In the genomic region with DNA sequence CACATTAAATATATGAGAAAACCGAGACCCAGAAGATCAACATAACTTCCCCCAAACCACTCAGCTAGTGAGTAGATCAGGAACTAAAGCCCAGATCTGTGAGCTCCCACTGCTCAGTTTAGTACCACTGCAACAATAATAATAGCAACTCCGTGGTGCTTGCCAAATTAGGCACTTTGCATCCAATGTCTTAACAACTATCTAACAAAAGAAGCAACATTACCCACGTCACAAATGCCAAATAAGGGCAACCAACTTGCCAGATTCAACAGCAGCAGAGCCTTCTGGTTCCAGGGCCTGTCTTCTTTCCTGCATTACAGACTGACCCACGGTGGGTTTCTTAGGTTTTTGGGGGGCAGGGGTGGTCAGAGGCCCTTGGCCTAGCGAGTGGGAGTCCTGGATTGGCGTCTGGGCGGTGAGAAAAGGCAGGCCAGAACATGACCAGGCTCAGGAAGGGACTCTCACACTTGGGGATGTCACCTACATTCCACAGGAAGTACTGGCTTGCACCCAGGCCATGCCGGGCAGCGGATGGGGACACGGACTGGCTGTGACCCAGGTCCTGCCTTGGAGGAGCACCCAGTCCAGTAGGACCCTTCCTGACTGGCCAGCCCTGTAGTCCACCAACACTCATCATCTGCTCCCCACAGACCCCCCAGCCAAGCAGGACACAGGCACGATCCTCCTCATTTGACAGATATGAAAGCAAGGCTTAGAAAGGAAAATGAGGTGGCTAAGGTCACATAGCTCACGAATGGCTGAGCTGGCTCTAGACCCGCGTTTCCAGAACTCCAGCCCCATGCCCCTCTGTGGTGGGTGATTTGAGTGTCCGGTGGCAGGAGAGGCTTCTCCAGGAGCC, we compare ENCODE assay signal across 22 cellular contexts. TPM values are rescaled to one million over a fixed set of nuclear protein-coding genes. Genes with fewer than 3 reads are reported as not detected.
A peak's percentile ranks its signal among the peaks of the same experiment; 100 is the strongest.
DNase-seq lines count a peak whose midpoint lies in the region; ATAC-seq and TF ChIP-seq lines count a peak whose summit lies in the region.
"Had no signal": no experiment of that assay in that cellular context is flagged by ENCODE, and none has a peak within 500 bp of the region (broad histone marks: within the 10 kb centered on the region; RNA-seq: fewer than 3 reads in every experiment).

No MANE protein-coding gene starts in this region.

- H3K27ac Mint-ChIP-seq in dendritic cell treated with granulocyte-macrophage colony-stimulating factor and Interleukin-4, amounts not matched to agents 40 ng/mL and 50 ng/mL, for 4 days, result peak overlapping the region; percentile 75
- H3K27ac Mint-ChIP-seq in WTC11, result no peak overlapping the region
- H3K27ac Mint-ChIP-seq: IgD-negative memory B cell had no signal

- no peak for TF ChIP-seq CTCF in WTC11 (IDR thresholded peaks at IDR 0.05)
- TF ChIP-seq CTCF in vagina (IDR thresholded peaks at IDR 0.05), result no peak

- H3K4me3 Mint-ChIP-seq in dendritic cell treated with granulocyte-macrophage colony-stimulating factor and Interleukin-4, amounts not matched to agents 40 ng/mL and 50 ng/mL, for 4 days, result no peak overlapping the region
- H3K4me3 Mint-ChIP-seq in WTC11, result no peak overlapping the region

- no peak overlapping the region for H2BK5ac ChIP-seq in neuronal stem cell (ENCODE audit: low read length)

- H3K4me1 ChIP-seq in neuronal stem cell (ENCODE audit: control insufficient read depth in 2 of 2, insufficient read depth in 1 of 2, low read depth in 1 of 2, low read length in 2 of 2) (peaks cover 8% of the 10 kb centered on the region in 2 donors), vagina (peaks cover 18% of the 10 kb centered on the region)
- H3K4me1 ChIP-seq: A549 had no signal

- no CpG with 5 or more reads among the region's 15 CpGs for WGBS in neuronal stem cell (ENCODE audit: extremely low coverage in 2 of 2, insufficient read length in 2 of 2, insufficient replicate concordance in 1 of 2), 2 donors

- no peak overlapping the region for H4K8ac ChIP-seq in neuronal stem cell (ENCODE audit: low read depth, low read length)

- H3K9me3 Mint-ChIP-seq in dendritic cell treated with granulocyte-macrophage colony-stimulating factor and Interleukin-4, amounts not matched to agents 40 ng/mL and 50 ng/mL, for 4 days, result no peaks in the 10 kb centered on the region
- no peaks in the 10 kb centered on the region for H3K9me3 Mint-ChIP-seq in WTC11
- H3K9me3 Mint-ChIP-seq: IgD-negative memory B cell had no signal

- no peak overlapping the region for H3K4ac ChIP-seq in neuronal stem cell (ENCODE audit: low read length)

- peak overlapping the region; percentile 39 for H3K18ac ChIP-seq in neuronal stem cell (ENCODE audit: low read length)

- H3K79me1 ChIP-seq in neuronal stem cell (ENCODE audit: low read depth, low read length), result no peaks in the 10 kb centered on the region

- peaks cover 21% of the 10 kb centered on the region for H3K27me3 Mint-ChIP-seq in dendritic cell treated with granulocyte-macrophage colony-stimulating factor and Interleukin-4, amounts not matched to agents 40 ng/mL and 50 ng/mL, for 4 days
- peaks cover 11% of the 10 kb centered on the region for H3K27me3 Mint-ChIP-seq in WTC11 (ENCODE audit: low read depth)

- H3K4me2 ChIP-seq in neuronal stem cell (ENCODE audit: insufficient read depth, low read length, poor library complexity, severe bottlenecking), result no peak overlapping the region
- H3K4me2 ChIP-seq: A549 had no signal

- no peak overlapping the region for H4K91ac ChIP-seq in neuronal stem cell (ENCODE audit: low read depth, low read length, poor library complexity)

- H2AFZ ChIP-seq in neuronal stem cell (ENCODE audit: low read length), result no peak overlapping the region

- no peak overlapping the region for H3K23ac ChIP-seq in neuronal stem cell (ENCODE audit: low read depth, low read length, poor library complexity)

- DNase-seq in Right ventricle myocardium superior (peak; percentile 61), cardiac septum (ENCODE audit: low spot score) (no peak), neuronal stem cell (ENCODE audit: low spot score) (no peak), WTC11 (ENCODE audit: low spot score) (no peak), ACHN (no peak), vagina (ENCODE audit: extremely low spot score in 2 of 2) (no peak)
- DNase-seq in activated naive CD4-positive, alpha-beta T cell treated with anti-CD3 and anti-CD28 coated beads, Interleukin-2, amount 50 U/mL, for 16 hours, result no peak
- DNase-seq: DMS 273 treated with DMSO at 0.1 percent for 48 hours, GDM1, Kasumi-1, MM.1S, NCI-H1105, NCI-H1694 treated with DMSO at 0.1 percent for 48 hours, NCI-H2107, NCI-H226, NCI-H524 treated with DMSO at 0.1 percent for 48 hours, SIG-M5 had no signal

- H3K9me3 ChIP-seq in neuronal stem cell (replicated peaks in 1 of 2; ENCODE audit: control insufficient read depth in 2 of 2, insufficient read depth in 1 of 2, low read depth in 1 of 2, low read length in 2 of 2) (no peaks in the 10 kb centered on the region), vagina (no peaks in the 10 kb centered on the region)
- H3K9me3 ChIP-seq: A549 had no signal

- POLR2A ChIA-PET in WTC11 (lab: Charles Lee), result no interaction called here

- H2BK120ac ChIP-seq in neuronal stem cell (ENCODE audit: low read depth, low read length), result no peak overlapping the region

- H3K36me3 ChIP-seq in neuronal stem cell (replicated peaks in 1 of 2; ENCODE audit: control insufficient read depth in 2 of 2, insufficient read depth in 2 of 2, low read length in 2 of 2) (peaks cover 0 to 1% of the 10 kb centered on the region in 2 donors), vagina (no peaks in the 10 kb centered on the region)

- in situ Hi-C loops in ACHN (cut with HindIII; ENCODE audit: low pct_ligation_motif_present, low pct_unique_long_range_greater_than_20kb, low sequenced_read_pairs), result no loop called here

- no peak overlapping the region for H2AK5ac ChIP-seq in neuronal stem cell (ENCODE audit: low read depth, low read length)

- H3K27me3 ChIP-seq in neuronal stem cell (ENCODE audit: control insufficient read depth in 3 of 3, insufficient read depth in 3 of 3, low read depth in 1 of 3, low read length in 3 of 3) (peaks cover 0 to 17% (median 7%) of the 10 kb centered on the region in 3 experiments), vagina (no peaks in the 10 kb centered on the region)

- H3K27ac ChIP-seq in neuronal stem cell (replicated peaks; ENCODE audit: low read length) (no peak overlapping the region), vagina (no peak overlapping the region)
- H3K27ac ChIP-seq: A549, C4-2B, HL-60 had no signal

- intact Hi-C loops in Right ventricle myocardium superior (cut with DNase I), result no loop called here
- intact Hi-C loops in cardiac septum (cut with DNase I), result no loop called here
- intact Hi-C loops in dendritic cell treated with granulocyte-macrophage colony-stimulating factor and Interleukin-4, amounts not matched to agents 40 ng/mL and 50 ng/mL, for 4 days (cut with micrococcal nuclease), result no loop called here
- intact Hi-C loops in vagina (cut with DNase I), result no loop called here

- no peak for TF ChIP-seq POLR2A in vagina (IDR thresholded peaks at IDR 0.05)

- ATAC-seq in Right ventricle myocardium superior (ENCODE audit: poor library complexity), result peak; percentile 26
- ATAC-seq in WTC11, result no peak
- ATAC-seq: A549 had no signal

- CTCF ChIA-PET in WTC11 (lab: Charles Lee), result no interaction called here

- peaks cover 75% of the 10 kb centered on the region for H3K4me1 Mint-ChIP-seq in dendritic cell treated with granulocyte-macrophage colony-stimulating factor and Interleukin-4, amounts not matched to agents 40 ng/mL and 50 ng/mL, for 4 days (ENCODE audit: low read depth)
- H3K4me1 Mint-ChIP-seq in WTC11, result peaks cover 9% of the 10 kb centered on the region; the same call in 1 of the 2 replicates

- no peak overlapping the region for H3K14ac ChIP-seq in neuronal stem cell (ENCODE audit: low read length)

- H2BK12ac ChIP-seq in neuronal stem cell (ENCODE audit: low read length), result no peak overlapping the region

- H3K36me3 Mint-ChIP-seq in dendritic cell treated with granulocyte-macrophage colony-stimulating factor and Interleukin-4, amounts not matched to agents 40 ng/mL and 50 ng/mL, for 4 days (ENCODE audit: low read depth), result peaks cover 4% of the 10 kb centered on the region
- no peaks in the 10 kb centered on the region for H3K36me3 Mint-ChIP-seq in WTC11

- H3K4me3 ChIP-seq in neuronal stem cell (ENCODE audit: low read length in 2 of 2), result no peak overlapping the region
- no peak overlapping the region for H3K4me3 ChIP-seq in vagina
- H3K4me3 ChIP-seq: A549 had no signal

- H3K9ac ChIP-seq in neuronal stem cell (ENCODE audit: low read depth, low read length, poor library complexity), result peak overlapping the region; percentile 27

- peak overlapping the region; percentile 69 for H2BK15ac ChIP-seq in neuronal stem cell (ENCODE audit: low read length)

TF ChIP-seq in WTC11, 78 proteins besides CTCF, POLR2A, EP300 and RAD21 (continues in another document):
- TF ChIP-seq, protein P1, sequence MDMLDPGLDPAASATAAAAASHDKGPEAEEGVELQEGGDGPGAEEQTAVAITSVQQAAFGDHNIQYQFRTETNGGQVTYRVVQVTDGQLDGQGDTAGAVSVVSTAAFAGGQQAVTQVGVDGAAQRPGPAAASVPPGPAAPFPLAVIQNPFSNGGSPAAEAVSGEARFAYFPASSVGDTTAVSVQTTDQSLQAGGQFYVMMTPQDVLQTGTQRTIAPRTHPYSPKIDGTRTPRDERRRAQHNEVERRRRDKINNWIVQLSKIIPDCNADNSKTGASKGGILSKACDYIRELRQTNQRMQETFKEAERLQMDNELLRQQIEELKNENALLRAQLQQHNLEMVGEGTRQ (CRISPR knock-in tag; IDR thresholded peaks at IDR 0.05), result no peak
- no peak for TF ChIP-seq TEAD4 (CRISPR knock-in tag; IDR thresholded peaks at IDR 0.05)

RNA-seq across cellular contexts. Expression of gene HCRTR1, which starts 4.6 kb away (rescaled TPM):
- total RNA-seq in Right ventricle myocardium superior (0.46 TPM), cardiac septum (not detected), WTC11 (2021) (0.13 to 0.23 TPM (median 0.14 TPM) in 3 replicates), vagina (not detected)
- polyA plus RNA-seq in neuronal stem cell (2013, experiment 1 of 2), result 0.28 TPM
- polyA plus RNA-seq in neuronal stem cell (2013, experiment 2 of 2), result 0.22 TPM
- polyA plus RNA-seq: A549, IgD-negative memory B cell had no signal

RNA-seq across cellular contexts. Expression of gene PEF1, which starts 22.6 kb away (rescaled TPM):
- total RNA-seq in Right ventricle myocardium superior (31.1 TPM), cardiac septum (55.1 TPM), WTC11 (2021) (33.7 to 37.0 TPM (median 35.5 TPM) in 3 replicates), vagina (53.3 TPM)
- 43.1 TPM for polyA plus RNA-seq in neuronal stem cell (2013, experiment 1 of 2)
- polyA plus RNA-seq in neuronal stem cell (2013, experiment 2 of 2), result 43.8 TPM

RNA-seq across cellular contexts. Expression of gene TINAGL1, which starts 45.8 kb away (rescaled TPM):
- 268 TPM for total RNA-seq in Right ventricle myocardium superior
- total RNA-seq in cardiac septum, result 180 TPM
- 0.06 TPM for polyA plus RNA-seq in neuronal stem cell (2013, experiment 1 of 2)
- not detected for polyA plus RNA-seq in neuronal stem cell (2013, experiment 2 of 2)
- 7.2 to 8.4 TPM (median 8.4 TPM) in 3 replicates for total RNA-seq in WTC11 (2021)
- 142 TPM for total RNA-seq in vagina
- polyA plus RNA-seq: IgD-negative memory B cell had no signal

Comparison
In these comparisons a context has a peak if more than half of its experiments do, and no peak if none do; other contexts are left out.
1. RNA of gene TINAGL1, which starts 45.8 kb away (total RNA-seq): 268 TPM in Right ventricle myocardium superior (single experiment), 180 TPM in cardiac septum (single experiment) and 142 TPM in vagina (single experiment); 7.2 to 8.4 TPM in WTC11; every median in the first group is over 10 times any median in the second.